Comparison of ENCODE assay signal across 1 cellular context in genomic region chr1:160204526-160205241, GRCh38.
TF ChIP-seq lines count a peak whose summit lies in the region.

No MANE protein-coding gene starts in this region.

TF ChIP-seq in HCT116, 20 proteins besides CTCF, POLR2A, EP300 and RAD21 (continued from another document):
- TF ChIP-seq REST (IDR thresholded peaks at IDR 0.05; ENCODE audit: low read depth) = no peak
- no peak for TF ChIP-seq SRF (IDR thresholded peaks at IDR 0.05; ENCODE audit: low read depth)
- no peak for TF ChIP-seq ZBTB33 (IDR thresholded peaks at IDR 0.05; ENCODE audit: extremely low read depth, insufficient replicate concordance, low read length)
- TF ChIP-seq JUND (IDR thresholded peaks at IDR 0.05) = no peak
- TF ChIP-seq ZNF274 (IDR thresholded peaks at IDR 0.05; ENCODE audit: low read depth, low read length) = no peak
- no peak for TF ChIP-seq EZH2phosphoT487 (IDR thresholded peaks at IDR 0.05; ENCODE audit: borderline replicate concordance)
- no peak for TF ChIP-seq SP1 (IDR thresholded peaks at IDR 0.05; ENCODE audit: low read depth)
- no peak for TF ChIP-seq TCF7L2 (IDR thresholded peaks at IDR 0.05; ENCODE audit: borderline replicate concordance, extremely low read depth, insufficient read depth, insufficient read length)
- TF ChIP-seq ZFX (IDR thresholded peaks at IDR 0.05) = no peak
- no peak for TF ChIP-seq MAX (IDR thresholded peaks at IDR 0.05)
- TF ChIP-seq CEBPB (IDR thresholded peaks at IDR 0.05; ENCODE audit: low read depth) = no peak
